1 cellular context compared by ENCODE assay signal in genomic region chr21:7916329-7917303, GRCh38.
TF ChIP-seq lines count a peak whose summit lies in the region.

No MANE protein-coding gene starts in this region.

TF ChIP-seq in HepG2, 621 proteins besides CTCF, POLR2A, EP300 and RAD21 (continued from another document):
- TF ChIP-seq FOXO4 (CRISPR knock-in tag; conservative IDR thresholded peaks at IDR 0.05) (peak; percentile 96; the same call in 1 of the 2 replicates), TCF7 (IDR thresholded peaks at IDR 0.05; ENCODE audit: low read depth) (no peak)
TF ChIP-seq in HepG2: peak in this region for 3.
